Comparison of ENCODE assay signal across 12 cellular contexts in genomic region chr20:29874476-29875202, GRCh38.
"Had no signal": no experiment of that assay in that cellular context is flagged by ENCODE, and none has a peak within 500 bp of the region (broad histone marks: within the 10 kb centered on the region; RNA-seq: fewer than 3 reads in every experiment).

No MANE protein-coding gene starts in this region.

- H3K4me1 Mint-ChIP-seq: activated naive CD8-positive, alpha-beta T cell treated with anti-CD3 and anti-CD28 coated beads, Interleukin-2, amount 10 ng/mL, durations not matched to agents 7 days and 5 days; T-cell had no signal

- DNase-seq: activated CD4-positive, CD25-positive, alpha-beta regulatory T cell; activated naive CD8-positive, alpha-beta T cell treated with anti-CD3 and anti-CD28 coated beads, Interleukin-2, amount 10 ng/mL, durations not matched to agents 7 days and 5 days; activated T-cell treated with anti-CD3 and anti-CD28 coated beads, Interleukin-2, amount 50 U/mL, for 4 hours; cerebellar nuclear complex; esophagus squamous epithelium; mammary epithelial cell had no signal

- H3K4me1 ChIP-seq: esophagus squamous epithelium, suprapubic skin, upper lobe of left lung had no signal

- H3K27me3 Mint-ChIP-seq: natural killer cell treated with Interleukin-12 subunit alpha and Interleukin-12 subunit beta and Interleukin-15 and Interleukin-18, amount 100 ng/mL, for 72 hours; progenitor cell of endocrine pancreas had no signal

- H3K4me3 Mint-ChIP-seq: activated naive CD8-positive, alpha-beta T cell treated with anti-CD3 and anti-CD28 coated beads, Interleukin-2, amount 10 ng/mL, durations not matched to agents 7 days and 5 days; activated T-cell treated with anti-CD3 and anti-CD28 coated beads, Interleukin-2, amount 50 U/mL, for 4 hours; natural killer cell treated with Interleukin-12 subunit alpha and Interleukin-12 subunit beta and Interleukin-15 and Interleukin-18, amount 100 ng/mL, for 72 hours; T-cell had no signal

- H3K27me3 ChIP-seq: suprapubic skin, upper lobe of left lung had no signal

- FAIRE-seq: endometrium had no signal

- H3K4me3 ChIP-seq: esophagus squamous epithelium, suprapubic skin, upper lobe of left lung had no signal

- H3K36me3 ChIP-seq: esophagus squamous epithelium, suprapubic skin, upper lobe of left lung had no signal

- H3K27ac ChIP-seq: esophagus squamous epithelium, suprapubic skin, upper lobe of left lung had no signal

- H3K27ac Mint-ChIP-seq: activated naive CD8-positive, alpha-beta T cell treated with anti-CD3 and anti-CD28 coated beads, Interleukin-2, amount 10 ng/mL, durations not matched to agents 7 days and 5 days; natural killer cell treated with Interleukin-12 subunit alpha and Interleukin-12 subunit beta and Interleukin-15 and Interleukin-18, amount 100 ng/mL, for 72 hours; progenitor cell of endocrine pancreas; T-cell had no signal
